7 cellular contexts compared by ENCODE assay signal in the genomic region with DNA sequence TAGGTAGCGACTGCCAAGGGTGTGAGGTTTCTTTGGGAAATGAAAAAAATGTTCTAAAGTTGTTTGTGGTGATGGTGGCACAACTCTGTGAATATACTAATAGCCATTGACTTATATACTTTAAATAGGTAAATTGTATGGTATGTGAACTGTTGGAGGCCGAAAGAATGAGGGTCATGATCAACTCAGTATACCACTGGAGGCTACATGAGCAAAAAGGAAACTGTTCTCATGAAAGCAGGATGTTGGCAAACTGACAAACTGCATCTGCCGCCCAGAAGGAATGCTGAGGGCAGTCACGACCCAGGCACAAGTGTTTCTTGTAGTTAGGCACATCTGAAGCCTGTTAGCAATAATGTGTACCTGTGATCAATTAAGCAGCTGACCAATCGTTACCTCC. TPM values are rescaled to one million over a fixed set of nuclear protein-coding genes. Genes with fewer than 3 reads are reported as not detected.
A peak's percentile ranks its signal among the peaks of the same experiment; 100 is the strongest.
DNase-seq lines count a peak whose midpoint lies in the region; ATAC-seq and TF ChIP-seq lines count a peak whose summit lies in the region.
"Not testable (repeated sequence)": the region's sequence is repeated elsewhere in the genome, so short reads cannot be mapped to it uniquely, and the experiment has no call there.

No MANE protein-coding gene starts in this region.

- not testable (repeated sequence) for H3K9ac ChIP-seq in endodermal cell (ENCODE audit: extremely low read depth, low read length, poor library complexity, severe bottlenecking)

- H3K4me1 Mint-ChIP-seq in activated CD4-positive, alpha-beta memory T cell treated with anti-CD3 and anti-CD28 coated beads, Interleukin-2, amount 10 ng/mL, durations not matched to agents 7 days and 5 days = peaks cover 16% of the 10 kb centered on the region
- not testable (repeated sequence) for H3K4me1 Mint-ChIP-seq in endodermal cell
- peaks cover 12% of the 10 kb centered on the region for H3K4me1 Mint-ChIP-seq in stimulated activated effector memory CD8-positive, alpha-beta T cell treated with anti-CD3 and anti-CD28 coated beads, Interleukin-12 subunit alpha, Interleukin-12 subunit beta, amount 100 ng/mL, for 72 hours

- H3K27me3 ChIP-seq in endodermal cell (ENCODE audit: control insufficient read depth, insufficient read depth, low read length, poor library complexity, severe bottlenecking) = not testable (repeated sequence)

- WGBS in endodermal cell (ENCODE audit: insufficient coverage in 1 of 2, insufficient read length in 1 of 2), 2 experiments = 90 to 91% methylated on average over 2 to 5 of the region's 5 CpGs

- H3K4me1 ChIP-seq in endodermal cell (ENCODE audit: control insufficient read depth, insufficient read depth, low read length) = not testable (repeated sequence)

- not testable (repeated sequence) for ATAC-seq in stimulated activated effector memory CD8-positive, alpha-beta T cell treated with anti-CD3 and anti-CD28 coated beads, Interleukin-12 subunit alpha, Interleukin-12 subunit beta, amount 100 ng/mL, for 72 hours

- DNase-seq in EH (ENCODE audit: low read depth) (peak; percentile 21), choroid plexus epithelial cell (ENCODE audit: low read depth) (peak; percentile 37), fibroblast of pulmonary artery (ENCODE audit: low read depth) (peak; percentile 10), lung microvascular endothelial cell (ENCODE audit: low read depth in 2 of 2) (peak; percentile 59 to 74)
- DNase-seq in activated CD4-positive, alpha-beta memory T cell treated with anti-CD3 and anti-CD28 coated beads, Interleukin-2, amount 10 ng/mL, durations not matched to agents 7 days and 5 days; endodermal cell; stimulated activated effector memory CD8-positive, alpha-beta T cell treated with anti-CD3 and anti-CD28 coated beads, Interleukin-12 subunit alpha, Interleukin-12 subunit beta, amount 100 ng/mL, for 72 hours (ENCODE audit: low spot score in 2 of 2): not testable (repeated sequence)

- not testable (repeated sequence) for H3K4me3 ChIP-seq in choroid plexus epithelial cell (ENCODE audit: low read depth, low read length); fibroblast of pulmonary artery (replicated peaks; ENCODE audit: low read depth, low read length)
- peak overlapping the region; percentile 27 for H3K4me3 ChIP-seq in endodermal cell (ENCODE audit: low read length)

- peak overlapping the region; percentile 8 for H3K27ac Mint-ChIP-seq in activated CD4-positive, alpha-beta memory T cell treated with anti-CD3 and anti-CD28 coated beads, Interleukin-2, amount 10 ng/mL, durations not matched to agents 7 days and 5 days
- not testable (repeated sequence) for H3K27ac Mint-ChIP-seq in endodermal cell
- H3K27ac Mint-ChIP-seq in stimulated activated effector memory CD8-positive, alpha-beta T cell treated with anti-CD3 and anti-CD28 coated beads, Interleukin-12 subunit alpha, Interleukin-12 subunit beta, amount 100 ng/mL, for 72 hours = peak overlapping the region; percentile 43

- H3K27me3 Mint-ChIP-seq in activated CD4-positive, alpha-beta memory T cell treated with anti-CD3 and anti-CD28 coated beads, Interleukin-2, amount 10 ng/mL, durations not matched to agents 7 days and 5 days; endodermal cell (ENCODE audit: insufficient read depth): not testable (repeated sequence)

- H3K9me3 Mint-ChIP-seq in activated CD4-positive, alpha-beta memory T cell treated with anti-CD3 and anti-CD28 coated beads, Interleukin-2, amount 10 ng/mL, durations not matched to agents 7 days and 5 days; stimulated activated effector memory CD8-positive, alpha-beta T cell treated with anti-CD3 and anti-CD28 coated beads, Interleukin-12 subunit alpha, Interleukin-12 subunit beta, amount 100 ng/mL, for 72 hours: not testable (repeated sequence)
- peaks cover 41% of the 10 kb centered on the region for H3K9me3 Mint-ChIP-seq in endodermal cell

- POLR2A ChIA-PET in activated CD4-positive, alpha-beta memory T cell treated with anti-CD3 and anti-CD28 coated beads, Interleukin-2, amount 10 ng/mL, durations not matched to agents 7 days and 5 days (lab: Charles Lee) = interaction anchor here (1.0 kb wide), 1 partner anchor 124 kb away, joined by 5 read pairs; no protein-coding TSS in a partner anchor

- not testable (repeated sequence) for H3K4me3 Mint-ChIP-seq in activated CD4-positive, alpha-beta memory T cell treated with anti-CD3 and anti-CD28 coated beads, Interleukin-2, amount 10 ng/mL, durations not matched to agents 7 days and 5 days; endodermal cell; stimulated activated effector memory CD8-positive, alpha-beta T cell treated with anti-CD3 and anti-CD28 coated beads, Interleukin-12 subunit alpha, Interleukin-12 subunit beta, amount 100 ng/mL, for 72 hours

- peaks cover 30% of the 10 kb centered on the region for H3K9me3 ChIP-seq in endodermal cell (ENCODE audit: control insufficient read depth, low read length)

- H3K36me3 ChIP-seq in endodermal cell (ENCODE audit: control insufficient read depth, insufficient read depth, low read length) = peaks cover 64% of the 10 kb centered on the region

- not testable (repeated sequence) for H3K27ac ChIP-seq in endodermal cell (ENCODE audit: low read depth, low read length)

- H3K36me3 Mint-ChIP-seq in activated CD4-positive, alpha-beta memory T cell treated with anti-CD3 and anti-CD28 coated beads, Interleukin-2, amount 10 ng/mL, durations not matched to agents 7 days and 5 days (ENCODE audit: low read depth) = peaks cover 46% of the 10 kb centered on the region
- peaks cover 66% of the 10 kb centered on the region for H3K36me3 Mint-ChIP-seq in endodermal cell (ENCODE audit: low read depth)
- peaks cover 45% of the 10 kb centered on the region for H3K36me3 Mint-ChIP-seq in stimulated activated effector memory CD8-positive, alpha-beta T cell treated with anti-CD3 and anti-CD28 coated beads, Interleukin-12 subunit alpha, Interleukin-12 subunit beta, amount 100 ng/mL, for 72 hours

- CTCF ChIA-PET in activated CD4-positive, alpha-beta memory T cell treated with anti-CD3 and anti-CD28 coated beads, Interleukin-2, amount 10 ng/mL, durations not matched to agents 7 days and 5 days (lab: Charles Lee) = not testable (repeated sequence)

- not testable (repeated sequence) for TF ChIP-seq CTCF in choroid plexus epithelial cell (conservative IDR thresholded peaks at IDR 0.05; ENCODE audit: low read depth, low read length); endodermal cell (conservative IDR thresholded peaks at IDR 0.05); fibroblast of pulmonary artery (IDR thresholded peaks at IDR 0.05; ENCODE audit: low read length, missing control alignments)

RNA-seq across cellular contexts. Expression of gene SIN3A, which starts 32.1 kb away (rescaled TPM):
- total RNA-seq in activated CD4-positive, alpha-beta memory T cell treated with anti-CD3 and anti-CD28 coated beads, Interleukin-2, amount 10 ng/mL, durations not matched to agents 7 days and 5 days = 10 to 100 TPM; 95.8 to 96.1 TPM
- total RNA-seq in endodermal cell (100 to 1,000 TPM; 119 to 123 TPM), lung microvascular endothelial cell (18.3 and 22.0 TPM in 2 replicates)
- 56.8 TPM for polyA plus RNA-seq in endodermal cell (2013, experiment 1 of 2)
- polyA plus RNA-seq in endodermal cell (2013, experiment 2 of 2) = 56.4 TPM
